In the genomic region with DNA sequence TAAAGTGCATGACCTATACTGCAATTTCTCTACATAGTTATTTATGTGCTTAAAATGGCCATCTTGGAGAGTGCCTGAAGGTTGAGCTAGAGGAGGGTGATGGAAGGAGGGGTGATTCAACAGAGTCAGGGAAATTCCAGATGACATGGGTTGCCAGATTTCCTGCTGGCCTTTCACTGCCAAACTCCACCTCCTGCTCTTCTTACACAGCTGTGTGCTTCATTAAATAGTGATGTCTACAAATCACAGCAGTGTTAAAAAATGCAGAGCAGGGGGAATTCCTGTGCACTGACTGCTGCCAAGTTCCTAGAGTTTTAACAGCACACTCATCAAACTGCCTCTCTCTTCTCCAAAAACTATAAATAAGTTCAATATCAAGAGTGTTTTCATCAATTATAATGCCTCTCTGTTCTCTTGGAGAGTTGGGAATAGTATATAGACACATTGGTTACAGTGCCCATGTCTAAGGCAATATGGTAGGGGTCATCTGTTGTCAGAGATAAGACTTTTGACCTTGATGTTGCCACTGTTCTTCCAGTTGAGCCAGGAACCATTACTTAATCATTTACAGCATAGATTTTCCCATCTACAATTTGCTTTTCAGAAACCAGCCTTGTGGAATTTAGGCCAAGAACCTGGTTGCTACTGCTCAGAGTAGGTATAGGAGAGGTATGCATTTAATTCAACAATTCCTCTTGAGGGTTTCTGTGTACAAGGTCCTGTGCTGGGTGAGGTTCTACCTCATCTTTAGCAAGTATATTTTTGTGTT, we compare ENCODE assay signal across 8 cellular contexts.
A peak's percentile ranks its signal among the peaks of the same experiment; 100 is the strongest.
DNase-seq lines count a peak whose midpoint lies in the region; ATAC-seq and TF ChIP-seq lines count a peak whose summit lies in the region.

No MANE protein-coding gene starts in this region.

- peaks cover 5% of the 10 kb centered on the region; the same call in 2 of the 3 replicates for H3K4me1 Mint-ChIP-seq in GM23338
- H3K4me1 Mint-ChIP-seq in activated naive CD4-positive, alpha-beta T cell treated with anti-CD3 and anti-CD28 coated beads, Interleukin-2, amount 10 ng/mL, durations not matched to agents 7 days and 5 days: peaks cover 11% of the 10 kb centered on the region

- H3K79me2 ChIP-seq in GM23338 (replicated peaks; ENCODE audit: insufficient read depth) (no peaks in the 10 kb centered on the region), hepatocyte (no peaks in the 10 kb centered on the region)

- H3K36me3 ChIP-seq in GM23338 (ENCODE audit: insufficient read depth) (no peaks in the 10 kb centered on the region), SJCRH30 (no peaks in the 10 kb centered on the region), hepatocyte (replicated peaks; ENCODE audit: insufficient read depth, low read depth) (no peaks in the 10 kb centered on the region), aorta (ENCODE audit: control insufficient read depth in 1 of 2, insufficient read depth in 2 of 2, low read length in 1 of 2) (no peaks in the 10 kb centered on the region)

- H3K27me3 ChIP-seq in GM23338 (ENCODE audit: insufficient read depth): no peaks in the 10 kb centered on the region
- H3K27me3 ChIP-seq in SJCRH30: no peaks in the 10 kb centered on the region
- no peaks in the 10 kb centered on the region for H3K27me3 ChIP-seq in hepatocyte
- no peaks in the 10 kb centered on the region for H3K27me3 ChIP-seq in aorta (ENCODE audit: control insufficient read depth in 1 of 2, insufficient read depth in 2 of 2, low read length in 1 of 2)

- peak; percentile 70 for ATAC-seq in GM23338
- peak; percentile 71 for ATAC-seq in aorta (ENCODE audit: low FRiP score)

- H3K4me1 ChIP-seq in GM23338 (ENCODE audit: insufficient read depth): 0 out of 2 replicates have a peak, but pooled peaks cover 2% of the 10 kb centered on the region
- no peaks in the 10 kb centered on the region; the same call in 1 of the 2 replicates for H3K4me1 ChIP-seq in SJCRH30
- H3K4me1 ChIP-seq in hepatocyte (ENCODE audit: insufficient read depth): peaks cover 8% of the 10 kb centered on the region
- no peaks in the 10 kb centered on the region for H3K4me1 ChIP-seq in aorta (ENCODE audit: control insufficient read depth in 1 of 2, insufficient read depth in 2 of 2, low read length in 2 of 2)

- H3K27ac ChIP-seq in GM23338 (ENCODE audit: low read depth) (no peak overlapping the region), SJCRH30 (no peak overlapping the region), hepatocyte (peak overlapping the region; percentile 1), aorta (ENCODE audit: low read depth in 1 of 2, low read length in 2 of 2) (no peak overlapping the region)

- no peak overlapping the region for H3K4me3 ChIP-seq in GM23338
- no peak overlapping the region for H3K4me3 ChIP-seq in SJCRH30
- no peak overlapping the region for H3K4me3 ChIP-seq in hepatocyte
- H3K4me3 ChIP-seq in aorta (ENCODE audit: low read length in 2 of 2): no peak overlapping the region

- H3K4me2 ChIP-seq in GM23338 (no peak overlapping the region), hepatocyte (no peak overlapping the region)

- CTCF ChIA-PET in activated naive CD4-positive, alpha-beta T cell treated with anti-CD3 and anti-CD28 coated beads, Interleukin-2, amount 10 ng/mL, durations not matched to agents 7 days and 5 days (lab: Charles Lee): no interaction called here

- no peaks in the 10 kb centered on the region for H3K27me3 Mint-ChIP-seq in GM23338 (ENCODE audit: insufficient read depth, low read depth, poor library complexity)
- no peaks in the 10 kb centered on the region for H3K27me3 Mint-ChIP-seq in activated naive CD4-positive, alpha-beta T cell treated with anti-CD3 and anti-CD28 coated beads, Interleukin-2, amount 10 ng/mL, durations not matched to agents 7 days and 5 days

- no peaks in the 10 kb centered on the region for H3K9me3 Mint-ChIP-seq in GM23338
- H3K9me3 Mint-ChIP-seq in activated naive CD4-positive, alpha-beta T cell treated with anti-CD3 and anti-CD28 coated beads, Interleukin-2, amount 10 ng/mL, durations not matched to agents 7 days and 5 days: no peaks in the 10 kb centered on the region

- H3K27ac Mint-ChIP-seq in GM23338: no peak overlapping the region
- H3K27ac Mint-ChIP-seq in activated naive CD4-positive, alpha-beta T cell treated with anti-CD3 and anti-CD28 coated beads, Interleukin-2, amount 10 ng/mL, durations not matched to agents 7 days and 5 days: no peak overlapping the region

- peak; percentile 91 for DNase-seq in AG08395 (ENCODE audit: low spot score)
- DNase-seq in GM23338 (ENCODE audit: low spot score): peak; percentile 43
- DNase-seq in SJCRH30: peak; percentile 26 to 44
- peak; percentile 61 for DNase-seq in hepatocyte (ENCODE audit: low spot score)
- peak in 1 of 2 donors; percentile 56 for DNase-seq in aorta
- DNase-seq in activated naive CD4-positive, alpha-beta T cell treated with anti-CD3 and anti-CD28 coated beads, Interleukin-2, amount 10 ng/mL, durations not matched to agents 7 days and 5 days: no peak
- DNase-seq in SIG-M5 (lab: John Stamatoyannopoulos, UW): no peak
- DNase-seq in DMS79 (lab: John Stamatoyannopoulos, UW): no peak

- no peaks in the 10 kb centered on the region for H3K9me2 ChIP-seq in GM23338 (ENCODE audit: insufficient read depth)
- H3K9me2 ChIP-seq in hepatocyte (replicated peaks; ENCODE audit: insufficient read depth): no peaks in the 10 kb centered on the region

- intact Hi-C loops in aorta (cut with DNase I): no loop called here

- H3F3A ChIP-seq in GM23338 (replicated peaks; ENCODE audit: low read depth): no peaks in the 10 kb centered on the region

- H2AFZ ChIP-seq in GM23338 (no peak overlapping the region), hepatocyte (no peak overlapping the region)

- H3K36me3 Mint-ChIP-seq in GM23338 (ENCODE audit: low read depth): no peaks in the 10 kb centered on the region
- no peaks in the 10 kb centered on the region for H3K36me3 Mint-ChIP-seq in activated naive CD4-positive, alpha-beta T cell treated with anti-CD3 and anti-CD28 coated beads, Interleukin-2, amount 10 ng/mL, durations not matched to agents 7 days and 5 days

- H3K9me3 ChIP-seq in SJCRH30 (replicated peaks) (no peaks in the 10 kb centered on the region), hepatocyte (ENCODE audit: low read depth) (no peaks in the 10 kb centered on the region), aorta (ENCODE audit: control insufficient read depth, low read length) (no peaks in the 10 kb centered on the region)

- H3K4me3 Mint-ChIP-seq in GM23338: no peak overlapping the region
- H3K4me3 Mint-ChIP-seq in activated naive CD4-positive, alpha-beta T cell treated with anti-CD3 and anti-CD28 coated beads, Interleukin-2, amount 10 ng/mL, durations not matched to agents 7 days and 5 days: no peak overlapping the region

- H4K20me1 ChIP-seq in GM23338 (replicated peaks; ENCODE audit: insufficient read depth): no peaks in the 10 kb centered on the region
- no peaks in the 10 kb centered on the region for H4K20me1 ChIP-seq in hepatocyte (ENCODE audit: insufficient read depth, poor library complexity, severe bottlenecking)

- no peak for TF ChIP-seq CTCF in GM23338 (conservative IDR thresholded peaks at IDR 0.05; ENCODE audit: low read depth in 2 of 2)
- TF ChIP-seq CTCF in hepatocyte (IDR thresholded peaks at IDR 0.05; ENCODE audit: poor library complexity): no peak

Comparison
In these comparisons a context has a peak if more than half of its experiments do, and no peak if none do; other contexts are left out.
1. DNase-seq: peak in AG08395 (single experiment), GM23338 (single experiment), SJCRH30 (2 of 2) and hepatocyte (single experiment); none in activated naive CD4-positive, alpha-beta T cell treated with anti-CD3 and anti-CD28 coated beads, Interleukin-2, amount 10 ng/mL, durations not matched to agents 7 days and 5 days (single experiment), SIG-M5 (single experiment) and DMS79 (single experiment).